In the genomic region with DNA sequence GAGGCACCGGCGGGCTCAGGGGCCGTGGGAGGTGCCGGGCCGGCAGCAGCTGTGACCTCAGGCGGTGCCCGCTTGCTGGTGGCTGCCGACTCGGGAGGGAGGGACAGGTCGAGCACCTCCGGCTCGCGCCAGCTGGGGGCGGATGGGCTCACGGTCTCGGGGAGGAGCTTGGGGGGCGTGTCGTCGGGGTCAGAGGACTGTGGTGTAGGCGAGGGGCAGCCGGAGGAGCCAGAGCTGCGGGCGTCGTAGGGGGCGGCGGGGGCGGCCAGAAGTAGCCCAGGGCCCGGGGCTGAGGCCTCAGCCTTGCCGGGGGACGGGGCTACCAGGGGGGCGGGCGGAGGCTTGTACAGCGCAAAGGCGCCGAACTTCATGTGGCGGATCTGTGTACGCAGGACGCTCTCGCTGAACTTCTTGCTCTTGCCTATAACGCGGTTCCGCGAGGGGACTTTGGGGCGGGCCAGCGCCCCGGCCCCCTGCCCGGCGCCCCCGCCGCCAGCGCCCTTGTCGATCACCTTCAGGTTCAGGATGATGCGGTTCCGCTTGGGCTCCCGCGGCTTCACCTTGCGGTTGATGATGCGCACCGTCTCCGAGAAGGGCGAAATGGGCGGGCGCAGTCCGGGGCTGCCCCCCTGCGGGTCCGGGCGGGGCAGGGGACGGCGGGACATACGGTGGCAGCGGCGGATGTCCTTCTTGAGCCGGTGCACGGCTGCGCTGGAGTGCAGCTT, we compare ENCODE assay signal across 19 cellular contexts. TPM values are rescaled to one million over a fixed set of nuclear protein-coding genes. Genes with fewer than 3 reads are reported as not detected.
DNase-seq lines count a peak whose midpoint lies in the region; ATAC-seq, FAIRE-seq and TF ChIP-seq lines count a peak whose summit lies in the region.
"Had no signal": no experiment of that assay in that cellular context is flagged by ENCODE, and none has a peak within 500 bp of the region (broad histone marks: within the 10 kb centered on the region; RNA-seq: fewer than 3 reads in every experiment).

No MANE protein-coding gene starts in this region.

- in situ Hi-C loops in K562 (cut with MboI) = no loop called here

- no peak for TF ChIP-seq RAD21 in K562 (CRISPR knock-in tag; conservative IDR thresholded peaks at IDR 0.05 in 1 of 2, IDR thresholded peaks at IDR 0.05 in 1 of 2)

- TF ChIP-seq POLR2A in K562 (conservative IDR thresholded peaks at IDR 0.05) (no peak), stomach (IDR thresholded peaks at IDR 0.05) (no peak)

- peaks cover 12% of the 10 kb centered on the region for H3K36me3 Mint-ChIP-seq in activated CD8-positive, alpha-beta memory T cell treated with anti-CD3 and anti-CD28 coated beads, Interleukin-2, amount 10 ng/mL, durations not matched to agents 7 days and 5 days

- H3K4me1 ChIP-seq in K562 (replicated peaks in 1 of 2; ENCODE audit: control insufficient read depth in 2 of 2, insufficient read depth in 2 of 2, low read length in 2 of 2) (peaks cover 0 to 34% of the 10 kb centered on the region in 2 experiments; a peak in 4 of 5 replicates), stomach (peaks cover 61 to 95% (median 81%) of the 10 kb centered on the region in 4 donors)

- no peaks in the 10 kb centered on the region; the same call in 1 of the 2 replicates for H4K20me1 ChIP-seq in K562 (replicated peaks; ENCODE audit: control insufficient read depth, insufficient read depth, low read length)

- H3K4me3 Mint-ChIP-seq in activated CD8-positive, alpha-beta memory T cell treated with anti-CD3 and anti-CD28 coated beads, Interleukin-2, amount 10 ng/mL, durations not matched to agents 7 days and 5 days = no peak overlapping the region
- H3K4me3 Mint-ChIP-seq: stimulated activated memory B cell treated with anti-CD40 and anti-IgM and Interleukin-4, amounts not matched to agents 10 μg/mL and 1 μg/mL and 100 μg/mL, for 72 hours had no signal

- ATAC-seq in activated CD8-positive, alpha-beta memory T cell treated with anti-CD3 and anti-CD28 coated beads, Interleukin-2, amount 10 ng/mL, durations not matched to agents 7 days and 5 days = no peak
- ATAC-seq in K562 (no peak), GM21723 (IDR thresholded peaks at IDR 0.05; ENCODE audit: unreplicated experiment) (no peak)
- ATAC-seq: HCT116; stimulated activated memory B cell treated with anti-CD40 and anti-IgM and Interleukin-4, amounts not matched to agents 10 μg/mL and 1 μg/mL and 100 μg/mL, for 72 hours had no signal

- H3K27me3 ChIP-seq in K562 (ENCODE audit: control insufficient read depth in 2 of 2, insufficient read depth in 2 of 2, low read length in 2 of 2) (no peaks in the 10 kb centered on the region), stomach (no peaks in the 10 kb centered on the region)

- DNase-seq in activated CD8-positive, alpha-beta memory T cell treated with anti-CD3 and anti-CD28 coated beads, Interleukin-2, amount 50 U/mL, for 4 hours = peak; percentile 29
- no peak for DNase-seq in activated CD8-positive, alpha-beta memory T cell treated with anti-CD3 and anti-CD28 coated beads, Interleukin-2, amount 10 ng/mL, durations not matched to agents 7 days and 5 days
- no peak for DNase-seq in K562 (ENCODE audit: extremely low read depth in 1 of 4, low spot score in 3 of 4)
- peak; percentile 92 for DNase-seq in left kidney (ENCODE audit: low read depth, low spot score)
- no peak for DNase-seq in stomach
- DNase-seq in hippocampal formation (lab: John Stamatoyannopoulos, UW) = no peak
- no peak for DNase-seq in stimulated activated CD4-positive, alpha-beta T cell treated with anti-CD3 and anti-CD28 coated beads, Interleukin-15, amount 100 ng/mL, for 24 hours
- DNase-seq: activated CD4-positive, alpha-beta T cell treated with anti-CD3 and anti-CD28 coated beads, Interleukin-2, amount 50 U/mL, for 48 hours; C1 segment of cervical spinal cord; effector memory CD4-positive, alpha-beta T cell; NCI-H1694; RPMI8226; SW 1271; trophoblast cell had no signal

- CTCF ChIA-PET in activated CD8-positive, alpha-beta memory T cell treated with anti-CD3 and anti-CD28 coated beads, Interleukin-2, amount 10 ng/mL, durations not matched to agents 7 days and 5 days (lab: Charles Lee) = no interaction called here
- CTCF ChIA-PET in K562 (lab: Yijun Ruan, JAX; ENCODE audit: low intra/inter-chr PET ratio) = no interaction called here

- TF ChIP-seq CTCF in K562 (IDR thresholded peaks at IDR 0.05 in 2 of 3, conservative IDR thresholded peaks at IDR 0.05 in 1 of 3; ENCODE audit: insufficient read depth in 2 of 3, low read depth in 1 of 3, low read length in 3 of 3) = no peak
- no peak for TF ChIP-seq CTCF in stomach (IDR thresholded peaks at IDR 0.05)

- H3K4me1 Mint-ChIP-seq in activated CD8-positive, alpha-beta memory T cell treated with anti-CD3 and anti-CD28 coated beads, Interleukin-2, amount 10 ng/mL, durations not matched to agents 7 days and 5 days = peaks cover 31% of the 10 kb centered on the region

- H3K27ac ChIP-seq in K562 (ENCODE audit: extremely low read depth, low read depth, low read length) = no peak overlapping the region
- H3K27ac ChIP-seq in stomach = peak overlapping the region in 3 of 5 donors; percentile 59 to 80 (median 78)

- H2AFZ ChIP-seq in K562 (ENCODE audit: low read depth, low read length) = no peak overlapping the region

- H3K9me3 Mint-ChIP-seq in activated CD8-positive, alpha-beta memory T cell treated with anti-CD3 and anti-CD28 coated beads, Interleukin-2, amount 10 ng/mL, durations not matched to agents 7 days and 5 days (ENCODE audit: low read depth) = no peaks in the 10 kb centered on the region
- H3K9me3 Mint-ChIP-seq: stimulated activated memory B cell treated with anti-CD40 and anti-IgM and Interleukin-4, amounts not matched to agents 10 μg/mL and 1 μg/mL and 100 μg/mL, for 72 hours had no signal

- WGBS in K562 (ENCODE audit: insufficient coverage, low coverage, missing lambda C conversion rate) = 96% methylated on average over 5 of the region's 75 CpGs
- WGBS in stomach, 5 donors = 74 to 86% (median 84%) methylated on average over 55 to 75 of the region's 75 CpGs

- POLR2A ChIA-PET in K562 (lab: Yijun Ruan, JAX) = no interaction called here

- TF ChIP-seq EP300 in K562 (IDR thresholded peaks at IDR 0.05; ENCODE audit: low read length) (no peak), stomach (IDR thresholded peaks at IDR 0.05) (no peak)

- H3K9ac ChIP-seq in K562 (ENCODE audit: insufficient read depth in 1 of 2, low read depth in 2 of 2, low read length in 2 of 2) = no peak overlapping the region

- H3K79me2 ChIP-seq in K562 (ENCODE audit: control insufficient read depth, insufficient read depth, low read length) = peaks cover 24% of the 10 kb centered on the region

- H3K36me3 ChIP-seq in K562 (ENCODE audit: control insufficient read depth, insufficient read depth, low read length) (peaks cover 49% of the 10 kb centered on the region; the same call in 2 of the 3 replicates), stomach (peaks cover 28 to 47% (median 46%) of the 10 kb centered on the region in 4 donors)

- intact Hi-C loops in K562 (cut with micrococcal nuclease) (no loop called here), stomach (cut with DNase I; ENCODE audit: low total_unique reads) (loop anchor here (5.0 to 10.0 kb wide), 2 partner anchors 138 to 256 kb away; no protein-coding TSS in a partner anchor)

- H3K4me2 ChIP-seq in K562 (ENCODE audit: insufficient read depth, low read length) = no peak overlapping the region

- no peak for FAIRE-seq in K562 (lab: Jason Lieb, UNC)
- FAIRE-seq: A204.1, TTC549 had no signal

- H3K9me1 ChIP-seq in K562 (ENCODE audit: control insufficient read depth, insufficient read depth, low read length) = peaks cover 2% of the 10 kb centered on the region

- H3K9me3 ChIP-seq in K562 (replicated peaks; ENCODE audit: control insufficient read depth, insufficient read depth, low read depth, low read length) (no peaks in the 10 kb centered on the region), stomach (no peaks in the 10 kb centered on the region)

- H3K27ac Mint-ChIP-seq in activated CD8-positive, alpha-beta memory T cell treated with anti-CD3 and anti-CD28 coated beads, Interleukin-2, amount 10 ng/mL, durations not matched to agents 7 days and 5 days = no peak overlapping the region
- H3K27ac Mint-ChIP-seq: stimulated activated memory B cell treated with anti-CD40 and anti-IgM and Interleukin-4, amounts not matched to agents 10 μg/mL and 1 μg/mL and 100 μg/mL, for 72 hours had no signal

- H3K27me3 Mint-ChIP-seq in activated CD8-positive, alpha-beta memory T cell treated with anti-CD3 and anti-CD28 coated beads, Interleukin-2, amount 10 ng/mL, durations not matched to agents 7 days and 5 days = no peaks in the 10 kb centered on the region
- H3K27me3 Mint-ChIP-seq: stimulated activated memory B cell treated with anti-CD40 and anti-IgM and Interleukin-4, amounts not matched to agents 10 μg/mL and 1 μg/mL and 100 μg/mL, for 72 hours had no signal

- no peak overlapping the region for H3K4me3 ChIP-seq in K562
- H3K4me3 ChIP-seq in stomach = no peak overlapping the region

- no TSS peak for BruUV-seq in K562 (replicated peaks; lab: Mats Ljungman, UMichigan)

RNA-seq across cellular contexts. Expression of gene CBX6, which starts 5.5 kb away (rescaled TPM):
- total RNA-seq in activated CD8-positive, alpha-beta memory T cell treated with anti-CD3 and anti-CD28 coated beads, Interleukin-2, amount 10 ng/mL, durations not matched to agents 7 days and 5 days = 100 to 1,000 TPM in 1 of 2 experiments, 10 to 100 TPM in 1; 73.1 to 124 TPM
- total RNA-seq in K562 (2011; cell fraction: chromatin; rRNA removed; ENCODE audit: low replicate concordance) = 20.8 and 48.0 TPM in 2 replicates
- 32.9 and 39.0 TPM in 2 replicates for total RNA-seq in K562 (2011; cell fraction: nucleolus; rRNA removed)
- 29.8 and 36.5 TPM in 2 replicates for total RNA-seq in K562 (2011; cell fraction: nucleoplasm; rRNA removed)
- total RNA-seq in K562 (2014; rRNA removed) (14.6 and 18.4 TPM in 2 replicates), K562 (2014; rRNA removed; fragmentation: Illumina TruSeq; extraction: Trizol) (7.4 and 8.0 TPM in 2 replicates), K562 (2015; rRNA removed; fragmentation: Illumina TruSeq; extraction: Trizol) (10.7 and 11.2 TPM in 2 replicates), K562 (2021) (29.4 and 31.6 TPM in 2 replicates), stomach (10 to 100 TPM; 15.4 to 46.0 (median 32.9) TPM)
- polyA plus RNA-seq in K562 (2011; rRNA removed) (3.3 TPM in 2 replicates), K562 (2014; fragmentation: Illumina TruSeq; extraction: Trizol) (7.2 and 10.0 TPM in 2 replicates), K562 (2014; fragmentation: Nextera tagmentation; extraction: Ambion mirVana) (1 to 10 TPM in 1 of 2 experiments, under 1 TPM in 1; 0.75 to 1.2 TPM), K562 (2014; rRNA removed) (8.0 and 9.0 TPM in 2 replicates), stomach (10 to 100 TPM in 2 of 3 donors, 1 to 10 TPM in 1; 8.9 to 20.3 (median 14.6) TPM)
- 2.4 and 7.2 TPM in 2 replicates for polyA plus RNA-seq in K562 (2011; cell fraction: cytosol; rRNA removed)
- polyA plus RNA-seq in K562 (2011; cell fraction: nucleus; rRNA removed) = 12.5 and 31.3 TPM in 2 replicates
- polyA plus RNA-seq in K562 (2012) = 6.6 and 8.2 TPM in 2 replicates
- polyA minus RNA-seq in K562 (2011; rRNA and poly(A)+ RNA removed) = 6.9 and 8.8 TPM in 2 replicates
- 12.9 and 18.3 TPM in 2 replicates for polyA minus RNA-seq in K562 (2011; cell fraction: cytosol; rRNA and poly(A)+ RNA removed)
- polyA minus RNA-seq in K562 (2011; cell fraction: nucleus; rRNA and poly(A)+ RNA removed) = 24.7 and 27.6 TPM in 2 replicates

RNA-seq across cellular contexts. Expression of gene NPTXR, which starts 22.7 kb away (rescaled TPM):
- 1 to 10 TPM in 1 of 2 experiments, under 1 TPM in 1; 0.96 to 2.4 TPM for total RNA-seq in activated CD8-positive, alpha-beta memory T cell treated with anti-CD3 and anti-CD28 coated beads, Interleukin-2, amount 10 ng/mL, durations not matched to agents 7 days and 5 days
- total RNA-seq in K562 (2011; cell fraction: chromatin; rRNA removed; ENCODE audit: low replicate concordance) = 1.3 and 3.0 TPM in 2 replicates
- total RNA-seq in K562 (2011; cell fraction: nucleolus; rRNA removed) = 3.0 and 3.3 TPM in 2 replicates
- 2.9 and 4.0 TPM in 2 replicates for total RNA-seq in K562 (2011; cell fraction: nucleoplasm; rRNA removed)
- total RNA-seq in K562 (2014; rRNA removed) (1.0 and 1.1 TPM in 2 replicates), K562 (2014; rRNA removed; fragmentation: Illumina TruSeq; extraction: Trizol) (0.51 and 0.54 TPM in 2 replicates), K562 (2015; rRNA removed; fragmentation: Illumina TruSeq; extraction: Trizol) (0.65 and 0.72 TPM in 2 replicates), K562 (2021) (3.0 and 3.1 TPM in 2 replicates), stomach (10 to 100 TPM in 2 of 5 donors, 1 to 10 TPM in 3; 1.2 to 19.6 (median 4.1) TPM)
- polyA plus RNA-seq in K562 (2011; rRNA removed) (1.8 and 3.3 TPM in 2 replicates), K562 (2014; fragmentation: Illumina TruSeq; extraction: Trizol) (2.3 and 2.6 TPM in 2 replicates), K562 (2014; fragmentation: Nextera tagmentation; extraction: Ambion mirVana) (under 1 TPM; 0.01 to 0.10 TPM), K562 (2014; rRNA removed) (1.5 and 1.7 TPM in 2 replicates), stomach (1 to 10 TPM in 2 of 3 donors, under 1 TPM in 1; 0.46 to 2.4 (median 2.2) TPM)
- 2.5 and 2.8 TPM in 2 replicates for polyA plus RNA-seq in K562 (2011; cell fraction: cytosol; rRNA removed)
- polyA plus RNA-seq in K562 (2011; cell fraction: nucleus; rRNA removed) = 2.1 and 2.8 TPM in 2 replicates
- 1.7 and 3.2 TPM in 2 replicates for polyA plus RNA-seq in K562 (2012)
- polyA minus RNA-seq in K562 (2011; rRNA and poly(A)+ RNA removed) = 1.9 and 2.7 TPM in 2 replicates
- polyA minus RNA-seq in K562 (2011; cell fraction: cytosol; rRNA and poly(A)+ RNA removed) = 2.6 and 4.7 TPM in 2 replicates
- polyA minus RNA-seq in K562 (2011; cell fraction: nucleus; rRNA and poly(A)+ RNA removed) = 0.94 and 1.00 TPM in 2 replicates

Comparison
In these comparisons a context has a peak if more than half of its experiments do, and no peak if none do; other contexts are left out.
1. DNase-seq: peak in activated CD8-positive, alpha-beta memory T cell treated with anti-CD3 and anti-CD28 coated beads, Interleukin-2, amount 50 U/mL, for 4 hours (single experiment) and left kidney (single experiment); none in activated CD8-positive, alpha-beta memory T cell treated with anti-CD3 and anti-CD28 coated beads, Interleukin-2, amount 10 ng/mL, durations not matched to agents 7 days and 5 days (single experiment), K562 (0 of 4), stomach (single experiment), hippocampal formation (0 of 2) and stimulated activated CD4-positive, alpha-beta T cell treated with anti-CD3 and anti-CD28 coated beads, Interleukin-15, amount 100 ng/mL, for 24 hours (single experiment).